8 cellular contexts compared by ENCODE assay signal in genomic region chr19:45076029-45076850, GRCh38. TPM values are rescaled to one million over a fixed set of nuclear protein-coding genes. Genes with fewer than 3 reads are reported as not detected.
DNase-seq lines count a peak whose midpoint lies in the region; ATAC-seq and TF ChIP-seq lines count a peak whose summit lies in the region.

Gene ZNF296 (minus strand): TSS chr19:45076478. CDS start chr19:45076373, 105 bp downstream.

- H3K9me3 ChIP-seq in CD8-positive, alpha-beta T cell (ENCODE audit: low read length), result no peaks in the 10 kb centered on the region
- H3K9me3 ChIP-seq in cardiac muscle cell (ENCODE audit: low read depth) (no peaks in the 10 kb centered on the region), vagina (no peaks in the 10 kb centered on the region)

- no peaks in the 10 kb centered on the region for H3K9me3 Mint-ChIP-seq in CD8-positive, alpha-beta T cell

- ATAC-seq in CD8-positive, alpha-beta T cell, result peak; percentile 70
- ATAC-seq in GM19395 (IDR thresholded peaks at IDR 0.05; ENCODE audit: unreplicated experiment), result peak; percentile 48

- H3K36me3 ChIP-seq in CD8-positive, alpha-beta T cell (ENCODE audit: insufficient read depth, low read length), result no peaks in the 10 kb centered on the region
- H3K36me3 ChIP-seq in cardiac muscle cell (no peaks in the 10 kb centered on the region), rectal smooth muscle tissue (ENCODE audit: control insufficient read depth, insufficient read depth, low read length) (peaks cover 4% of the 10 kb centered on the region), vagina (peaks cover 0 to 9% of the 10 kb centered on the region in 2 donors)

- peak; percentile 44 to 85 (median 75) for DNase-seq in CD8-positive, alpha-beta T cell
- peak in 74 of 76 experiments; percentile 51 to 94 (median 82) for DNase-seq in HUDEP-2 (lab: John Stamatoyannopoulos, UW; ENCODE audit: unreplicated experiment in 76 of 76)
- DNase-seq in SHP77 (lab: John Stamatoyannopoulos, UW), result peak; percentile 61 to 80
- DNase-seq in activated naive CD4-positive, alpha-beta T cell (lab: John Stamatoyannopoulos, UW), result peak; percentile 28 to 69 (median 34)
- DNase-seq in cardiac muscle cell (ENCODE audit: low read depth in 1 of 2, low spot score in 1 of 2), result peak; percentile 43 to 83
- no peak for DNase-seq in vagina (ENCODE audit: extremely low spot score in 2 of 2)

- peak in 1 of 2 donors; percentile 60 for TF ChIP-seq POLR2A in vagina (IDR thresholded peaks at IDR 0.05)

- H3K36me3 Mint-ChIP-seq in CD8-positive, alpha-beta T cell, result peaks cover 11% of the 10 kb centered on the region

- no peak for TF ChIP-seq CTCF in CD8-positive, alpha-beta T cell (IDR thresholded peaks at IDR 0.05)
- TF ChIP-seq CTCF in cardiac muscle cell (IDR thresholded peaks at IDR 0.05; ENCODE audit: low read depth, low read length), result no peak
- TF ChIP-seq CTCF in vagina (IDR thresholded peaks at IDR 0.05), result no peak

- H3K4me3 ChIP-seq in CD8-positive, alpha-beta T cell (ENCODE audit: low read depth, low read length), result peak within 1 kb of the TSS; percentile 42
- H3K4me3 ChIP-seq in cardiac muscle cell (peak within 1 kb of the TSS; percentile 2), rectal smooth muscle tissue (ENCODE audit: low read length) (peak within 1 kb of the TSS; percentile 72), vagina (peak within 1 kb of the TSS; percentile 56 to 63)

- H3K4me1 ChIP-seq in CD8-positive, alpha-beta T cell (ENCODE audit: insufficient read depth, low read length), result peaks cover 46% of the 10 kb centered on the region
- H3K4me1 ChIP-seq in cardiac muscle cell (ENCODE audit: low read depth), result peaks cover 19% of the 10 kb centered on the region
- H3K4me1 ChIP-seq in rectal smooth muscle tissue (ENCODE audit: control insufficient read depth, insufficient read depth, low read length), result peaks cover 11% of the 10 kb centered on the region
- H3K4me1 ChIP-seq in vagina, result peaks cover 61% of the 10 kb centered on the region

- CTCF ChIA-PET in CD8-positive, alpha-beta T cell (lab: Charles Lee), result interaction anchor here (1.0 to 1.2 kb wide), 2 partner anchors 16 kb away, joined by 4 to 5 read pairs; no protein-coding TSS in a partner anchor

- no peaks in the 10 kb centered on the region for H3K27me3 Mint-ChIP-seq in CD8-positive, alpha-beta T cell (ENCODE audit: low read depth)

- peak within 1 kb of the TSS; percentile 76 for H3K4me3 Mint-ChIP-seq in CD8-positive, alpha-beta T cell

- H3K27ac ChIP-seq in CD8-positive, alpha-beta T cell (ENCODE audit: low read depth, low read length), result peak within 1 kb of the TSS; percentile 14
- no peak within 1 kb of the TSS for H3K27ac ChIP-seq in cardiac muscle cell
- no peak within 1 kb of the TSS for H3K27ac ChIP-seq in rectal smooth muscle tissue (ENCODE audit: low read depth, low read length)
- peak within 1 kb of the TSS; percentile 66 for H3K27ac ChIP-seq in vagina

- POLR2A ChIA-PET in CD8-positive, alpha-beta T cell (lab: Charles Lee), result interaction anchor here (1.3 to 2.5 kb wide), 2 partner anchors 16 to 75 kb away, joined by 5 to 8 read pairs; partner anchors contain the start of genes PPP1R37 and RELB

- intact Hi-C loops in CD8-positive, alpha-beta T cell (cut with DNase I, micrococcal nuclease), result loop anchor here (1.0 to 5.0 kb wide), 5 partner anchors 17 to 616 kb away; partner anchors contain the start of genes BLOC1S3 (in 2 of the 2), TRAPPC6A (in 2 of the 2), PPP1R37 (in 1 of the 2) and QPCTL (in 1 of the 2)
- intact Hi-C loops in vagina (cut with DNase I), result no loop called here

- H3K27ac Mint-ChIP-seq in CD8-positive, alpha-beta T cell, result peak within 1 kb of the TSS; percentile 71

- no peak within 1 kb of the TSS for H3K9ac ChIP-seq in rectal smooth muscle tissue (ENCODE audit: low read length)

- peaks cover 36% of the 10 kb centered on the region for H3K4me1 Mint-ChIP-seq in CD8-positive, alpha-beta T cell (ENCODE audit: low read depth)

- H3K27me3 ChIP-seq in CD8-positive, alpha-beta T cell (ENCODE audit: insufficient read depth, low read length), result no peaks in the 10 kb centered on the region
- H3K27me3 ChIP-seq in cardiac muscle cell (no peaks in the 10 kb centered on the region), rectal smooth muscle tissue (ENCODE audit: control insufficient read depth, insufficient read depth, low read length) (no peaks in the 10 kb centered on the region), vagina (no peaks in the 10 kb centered on the region)

RNA-seq across cellular contexts. Expression of gene ZNF296, which starts in this region (rescaled TPM):
- total RNA-seq in CD8-positive, alpha-beta T cell, result 1 to 10 TPM; 2.6 to 3.4 TPM
- total RNA-seq in cardiac muscle cell, result 0.85 and 3.4 TPM in 2 replicates
- polyA plus RNA-seq in cardiac muscle cell, result 1.6 and 3.5 TPM in 2 replicates
- 5.6 TPM for total RNA-seq in vagina

Comparison
In these comparisons a context has a peak if more than half of its experiments do, and no peak if none do; other contexts are left out.
1. DNase-seq: peak in CD8-positive, alpha-beta T cell (7 of 7), HUDEP-2 (74 of 76), SHP77 (2 of 2), activated naive CD4-positive, alpha-beta T cell (4 of 4) and cardiac muscle cell (2 of 2); none in vagina (0 of 2).
2. H3K27ac ChIP-seq: peak in CD8-positive, alpha-beta T cell (single experiment) and vagina (single experiment); none in cardiac muscle cell (single experiment) and rectal smooth muscle tissue (single experiment).
3. H3K4me3 ChIP-seq: peak in every context shown above with its lines; median percentile 72 in rectal smooth muscle tissue; 60 in vagina; 42 in CD8-positive, alpha-beta T cell; 2 in cardiac muscle cell.